In genomic region chr14:36591482-36591881, GRCh38 we compare ENCODE assay signal across 24 cellular contexts. TPM values are rescaled to one million over a fixed set of nuclear protein-coding genes. Genes with fewer than 3 reads are reported as not detected.
DNase-seq lines count a peak whose midpoint lies in the region; ATAC-seq and TF ChIP-seq lines count a peak whose summit lies in the region.
"Had no signal": no experiment of that assay in that cellular context is flagged by ENCODE, and none has a peak within 500 bp of the region (broad histone marks: within the 10 kb centered on the region; RNA-seq: fewer than 3 reads in every experiment).

No MANE protein-coding gene starts in this region.

- H3K36me3 ChIP-seq in left lung (no peaks in the 10 kb centered on the region), Karpas-422 (ENCODE audit: insufficient read depth, low read length) (no peaks in the 10 kb centered on the region)
- H3K36me3 ChIP-seq in CD8-positive, alpha-beta memory T cell (ENCODE audit: insufficient read depth, low read length): no peaks in the 10 kb centered on the region
- H3K36me3 ChIP-seq: HAP-1 had no signal

- POLR2A ChIA-PET in CD8-positive, alpha-beta memory T cell (lab: Charles Lee): no interaction called here
- POLR2A ChIA-PET in RWPE1 (lab: Yijun Ruan, JAX; ENCODE audit: low non-redundant PET): no interaction called here

- H3K4me2 ChIP-seq in Karpas-422 (ENCODE audit: low read depth, low read length, poor library complexity, severe bottlenecking): no peak overlapping the region
- H3K4me2 ChIP-seq: PC-9 had no signal

- peak; percentile 62 for ATAC-seq in left lung
- ATAC-seq: GM23338, T-helper 17 cell had no signal

- H3K4me3 ChIP-seq in left lung: no peak overlapping the region
- H3K4me3 ChIP-seq in CD8-positive, alpha-beta memory T cell (ENCODE audit: low read length): no peak overlapping the region
- H3K4me3 ChIP-seq in Karpas-422 (ENCODE audit: low read length): no peak overlapping the region
- H3K4me3 ChIP-seq: GM23338, HAP-1, PC-9, SK-N-MC had no signal

- DNase-seq in NCI-H1092 (lab: John Stamatoyannopoulos, UW) (peak; percentile 31), NCI-H2107 (lab: John Stamatoyannopoulos, UW) (peak; percentile 22), NCI-H446 treated with DMSO at 0.1 percent for 48 hours (lab: John Stamatoyannopoulos, UW) (peak; percentile 55), left lung (no peak), RWPE1 (ENCODE audit: low spot score) (no peak), Karpas-422 (no peak)
- no peak for DNase-seq in CD8-positive, alpha-beta memory T cell
- DNase-seq: Caco-2; CD4-positive, CD25-positive, alpha-beta regulatory T cell; KG1; NCI-H1417 treated with DMSO at 0.1 percent for 48 hours; NCI-H187; NCI-H2171 treated with DMSO at 0.1 percent for 48 hours; NCI-H524; NCI-H82; PC-9; RPMI8226; SHP77 treated with DMSO at 0.1 percent for 48 hours; SW 1271; T-helper 17 cell had no signal

- intact Hi-C loops in left lung (cut with DNase I): no loop called here

- peaks cover 0 to 2% (median 0%) of the 10 kb centered on the region in 5 donors for H3K9me3 Mint-ChIP-seq in CD8-positive, alpha-beta memory T cell
- H3K9me3 Mint-ChIP-seq: GM23338 had no signal

- H3K4me3 Mint-ChIP-seq in CD8-positive, alpha-beta memory T cell: no peak overlapping the region
- H3K4me3 Mint-ChIP-seq: CD4-positive, CD25-positive, alpha-beta regulatory T cell; GM23338; T-helper 17 cell had no signal

- H3K36me3 Mint-ChIP-seq in CD8-positive, alpha-beta memory T cell: no peaks in the 10 kb centered on the region
- H3K36me3 Mint-ChIP-seq: CD4-positive, CD25-positive, alpha-beta regulatory T cell had no signal

- CTCF ChIA-PET in CD8-positive, alpha-beta memory T cell (lab: Charles Lee): no interaction called here
- CTCF ChIA-PET in RWPE1 (lab: Yijun Ruan, JAX): no interaction called here

- H3K27me3 Mint-ChIP-seq in CD8-positive, alpha-beta memory T cell: peaks cover 22 to 70% of the 10 kb centered on the region in 2 donors

- H3K27ac ChIP-seq in left lung: no peak overlapping the region
- no peak overlapping the region for H3K27ac ChIP-seq in CD8-positive, alpha-beta memory T cell (ENCODE audit: low read depth, low read length)
- no peak overlapping the region for H3K27ac ChIP-seq in RWPE1
- H3K27ac ChIP-seq in Karpas-422 (ENCODE audit: low read length): no peak overlapping the region
- H3K27ac ChIP-seq: PC-9, SK-N-MC had no signal

- no peak overlapping the region for H3K27ac Mint-ChIP-seq in CD8-positive, alpha-beta memory T cell
- H3K27ac Mint-ChIP-seq: CD4-positive, CD25-positive, alpha-beta regulatory T cell; GM23338; T-helper 17 cell had no signal

- H3K9me3 ChIP-seq in left lung (no peaks in the 10 kb centered on the region), Karpas-422 (ENCODE audit: low read length) (no peaks in the 10 kb centered on the region)
- no peaks in the 10 kb centered on the region for H3K9me3 ChIP-seq in CD8-positive, alpha-beta memory T cell (ENCODE audit: low read length)
- H3K9me3 ChIP-seq: Caco-2, HAP-1 had no signal

- no peaks in the 10 kb centered on the region for H4K20me1 ChIP-seq in Karpas-422 (ENCODE audit: insufficient read depth, low read depth, low read length)

- no peaks in the 10 kb centered on the region for H3K79me2 ChIP-seq in Karpas-422 (ENCODE audit: low read length)

- H3K9me2 ChIP-seq in Karpas-422 (replicated peaks; ENCODE audit: insufficient read depth, low read length): no peaks in the 10 kb centered on the region

- H3K9ac ChIP-seq in Karpas-422 (ENCODE audit: low read length): no peak overlapping the region

- no peak for TF ChIP-seq CTCF in left lung (IDR thresholded peaks at IDR 0.05)
- no peak for TF ChIP-seq CTCF in RWPE1 (conservative IDR thresholded peaks at IDR 0.05; ENCODE audit: low read depth)

- H3K4me1 ChIP-seq in left lung (no peaks in the 10 kb centered on the region), Karpas-422 (ENCODE audit: low read length) (peaks cover 9% of the 10 kb centered on the region)
- no peaks in the 10 kb centered on the region for H3K4me1 ChIP-seq in CD8-positive, alpha-beta memory T cell (ENCODE audit: insufficient read depth, low read length)
- H3K4me1 ChIP-seq: Caco-2 had no signal

- H3K27me3 ChIP-seq in left lung (peaks cover 24 to 78% of the 10 kb centered on the region in 2 donors), Karpas-422 (ENCODE audit: low read length) (peaks cover 5% of the 10 kb centered on the region; the same call in 1 of the 2 replicates)
- H3K27me3 ChIP-seq in CD8-positive, alpha-beta memory T cell (ENCODE audit: insufficient read depth, low read length, poor library complexity, severe bottlenecking): no peaks in the 10 kb centered on the region

- no peak overlapping the region for H2AFZ ChIP-seq in Karpas-422 (ENCODE audit: low read length)
- H2AFZ ChIP-seq: GM23338, PC-9 had no signal

- H3K4me1 Mint-ChIP-seq in CD8-positive, alpha-beta memory T cell: peaks cover 0 to 1% (median 0%) of the 10 kb centered on the region in 3 donors
- H3K4me1 Mint-ChIP-seq: CD4-positive, CD25-positive, alpha-beta regulatory T cell had no signal

RNA-seq across cellular contexts. Expression of gene NKX2-8, which starts 9.1 kb away (rescaled TPM):
- total RNA-seq in left lung: 1 to 10 TPM in 1 of 2 donors, under 1 TPM in 1; 0.73 to 1.6 TPM
- not detected for total RNA-seq in CD8-positive, alpha-beta memory T cell
- polyA plus RNA-seq in CD8-positive, alpha-beta memory T cell: not detected
- total RNA-seq in Karpas-422 (2014; rRNA removed; shearing (Covaris generic); ENCODE audit: low replicate concordance): not detected in 2 replicates
- total RNA-seq: CD4-positive, CD25-positive, alpha-beta regulatory T cell; T-helper 17 cell had no signal
- polyA plus RNA-seq: BJ; CD4-positive, CD25-positive, alpha-beta regulatory T cell; GM23338 had no signal

Comparison
In these comparisons a context has a peak if more than half of its experiments do, and no peak if none do; other contexts are left out.
1. DNase-seq: peak in NCI-H1092 (single experiment), NCI-H2107 (single experiment) and NCI-H446 treated with DMSO at 0.1 percent for 48 hours (single experiment); none in left lung (0 of 2), CD8-positive, alpha-beta memory T cell (0 of 5), RWPE1 (single experiment) and Karpas-422 (single experiment).